Comparison of ENCODE assay signal across 13 cellular contexts in genomic region chr17:2624292-2624731, GRCh38. TPM values are rescaled to one million over a fixed set of nuclear protein-coding genes. Genes with fewer than 3 reads are reported as not detected.
A peak's percentile ranks its signal among the peaks of the same experiment; 100 is the strongest.
DNase-seq lines count a peak whose midpoint lies in the region; ATAC-seq and TF ChIP-seq lines count a peak whose summit lies in the region.
"Had no signal": no experiment of that assay in that cellular context is flagged by ENCODE, and none has a peak within 500 bp of the region (broad histone marks: within the 10 kb centered on the region; RNA-seq: fewer than 3 reads in every experiment).

No MANE protein-coding gene starts in this region.

- H3K27ac ChIP-seq in thyroid gland: no peak overlapping the region
- H3K27ac ChIP-seq: brain microvascular endothelial cell had no signal

- H3K4me3 Mint-ChIP-seq in activated T-cell treated with anti-CD3 and anti-CD28 coated beads, Interleukin-2, amount 50 U/mL, for 24 hours: no peak overlapping the region
- H3K4me3 Mint-ChIP-seq in activated T-cell treated with anti-CD3 and anti-CD28 coated beads, Interleukin-2, amount 50 U/mL, for 72 hours: no peak overlapping the region
- peak overlapping the region; percentile 20 for H3K4me3 Mint-ChIP-seq in dendritic cell treated with granulocyte-macrophage colony-stimulating factor and Interleukin-4, amounts not matched to agents 40 ng/mL and 50 ng/mL, for 4 days
- H3K4me3 Mint-ChIP-seq in progenitor cell of endocrine pancreas (ENCODE audit: low read depth): no peak overlapping the region
- H3K4me3 Mint-ChIP-seq in osteocyte (ENCODE audit: unreplicated experiment): no peak overlapping the region

- 82 to 84% methylated on average over 10 of the region's 10 CpGs for WGBS in thyroid gland, 2 donors

- no peak for DNase-seq in activated T-cell treated with anti-CD3 and anti-CD28 coated beads, Interleukin-2, amount 50 U/mL, for 24 hours
- DNase-seq in activated T-cell treated with anti-CD3 and anti-CD28 coated beads, Interleukin-2, amount 50 U/mL, for 72 hours: no peak
- DNase-seq in NOMO-1 treated with DMSO at 0.1 percent for 48 hours (lab: John Stamatoyannopoulos, UW; ENCODE audit: unreplicated experiment): peak; percentile 90
- DNase-seq in progenitor cell of endocrine pancreas (ENCODE audit: low spot score, unreplicated experiment): no peak
- no peak for DNase-seq in thyroid gland
- no peak for DNase-seq in osteocyte (ENCODE audit: extremely low spot score, unreplicated experiment)
- DNase-seq in LoVo (ENCODE audit: low spot score): no peak
- DNase-seq: activated CD8-positive, alpha-beta memory T cell treated with anti-CD3 and anti-CD28 coated beads, Interleukin-2, amount 50 U/mL, for 48 hours; brain microvascular endothelial cell; NCI-H1417 treated with DMSO at 0.1 percent for 48 hours; NCI-H69 had no signal

- no peaks in the 10 kb centered on the region for H3K27me3 ChIP-seq in thyroid gland
- H3K27me3 ChIP-seq: brain microvascular endothelial cell had no signal

- H3K27me3 Mint-ChIP-seq in activated T-cell treated with anti-CD3 and anti-CD28 coated beads, Interleukin-2, amount 50 U/mL, for 24 hours: no peaks in the 10 kb centered on the region
- H3K27me3 Mint-ChIP-seq in activated T-cell treated with anti-CD3 and anti-CD28 coated beads, Interleukin-2, amount 50 U/mL, for 72 hours (ENCODE audit: low read depth): no peaks in the 10 kb centered on the region
- H3K27me3 Mint-ChIP-seq in dendritic cell treated with granulocyte-macrophage colony-stimulating factor and Interleukin-4, amounts not matched to agents 40 ng/mL and 50 ng/mL, for 4 days: no peaks in the 10 kb centered on the region
- no peaks in the 10 kb centered on the region for H3K27me3 Mint-ChIP-seq in progenitor cell of endocrine pancreas
- no peaks in the 10 kb centered on the region for H3K27me3 Mint-ChIP-seq in osteocyte (ENCODE audit: unreplicated experiment)

- intact Hi-C loops in dendritic cell treated with granulocyte-macrophage colony-stimulating factor and Interleukin-4, amounts not matched to agents 40 ng/mL and 50 ng/mL, for 4 days (cut with micrococcal nuclease): no loop called here
- intact Hi-C loops in thyroid gland (cut with DNase I): no loop called here

- H3K36me3 ChIP-seq in thyroid gland: no peaks in the 10 kb centered on the region

- H3K9me3 ChIP-seq in thyroid gland: no peaks in the 10 kb centered on the region

- H3K9me3 Mint-ChIP-seq in activated T-cell treated with anti-CD3 and anti-CD28 coated beads, Interleukin-2, amount 50 U/mL, for 24 hours: peaks cover 22% of the 10 kb centered on the region
- H3K9me3 Mint-ChIP-seq in activated T-cell treated with anti-CD3 and anti-CD28 coated beads, Interleukin-2, amount 50 U/mL, for 72 hours: peaks cover 6 to 11% of the 10 kb centered on the region in 2 donors
- peaks cover 18% of the 10 kb centered on the region for H3K9me3 Mint-ChIP-seq in dendritic cell treated with granulocyte-macrophage colony-stimulating factor and Interleukin-4, amounts not matched to agents 40 ng/mL and 50 ng/mL, for 4 days
- H3K9me3 Mint-ChIP-seq in progenitor cell of endocrine pancreas (ENCODE audit: low read depth): peaks cover 22% of the 10 kb centered on the region
- peaks cover 12% of the 10 kb centered on the region for H3K9me3 Mint-ChIP-seq in osteocyte (ENCODE audit: unreplicated experiment)

- peaks cover 8 to 20% of the 10 kb centered on the region in 2 donors for H3K4me1 ChIP-seq in thyroid gland

- peak overlapping the region; percentile 18 for H3K27ac Mint-ChIP-seq in activated T-cell treated with anti-CD3 and anti-CD28 coated beads, Interleukin-2, amount 50 U/mL, for 24 hours
- no peak overlapping the region for H3K27ac Mint-ChIP-seq in activated T-cell treated with anti-CD3 and anti-CD28 coated beads, Interleukin-2, amount 50 U/mL, for 72 hours
- H3K27ac Mint-ChIP-seq in dendritic cell treated with granulocyte-macrophage colony-stimulating factor and Interleukin-4, amounts not matched to agents 40 ng/mL and 50 ng/mL, for 4 days: peak overlapping the region; percentile 68
- H3K27ac Mint-ChIP-seq in progenitor cell of endocrine pancreas (peak overlapping the region; percentile 73), osteocyte (ENCODE audit: unreplicated experiment) (no peak overlapping the region)

- ATAC-seq in activated T-cell treated with anti-CD3 and anti-CD28 coated beads, Interleukin-2, amount 50 U/mL, for 72 hours (replicated peaks in 1 of 2): no peak

- peaks cover 66% of the 10 kb centered on the region for H3K36me3 Mint-ChIP-seq in activated T-cell treated with anti-CD3 and anti-CD28 coated beads, Interleukin-2, amount 50 U/mL, for 24 hours (ENCODE audit: low read depth)
- H3K36me3 Mint-ChIP-seq in activated T-cell treated with anti-CD3 and anti-CD28 coated beads, Interleukin-2, amount 50 U/mL, for 72 hours (ENCODE audit: insufficient read depth in 2 of 2): peaks cover 14 to 49% of the 10 kb centered on the region in 2 donors
- peaks cover 22% of the 10 kb centered on the region for H3K36me3 Mint-ChIP-seq in dendritic cell treated with granulocyte-macrophage colony-stimulating factor and Interleukin-4, amounts not matched to agents 40 ng/mL and 50 ng/mL, for 4 days (ENCODE audit: low read depth)
- H3K36me3 Mint-ChIP-seq in progenitor cell of endocrine pancreas (ENCODE audit: insufficient read depth) (peaks cover 38% of the 10 kb centered on the region), osteocyte (ENCODE audit: unreplicated experiment) (peaks cover 11% of the 10 kb centered on the region)

- TF ChIP-seq CTCF in progenitor cell of endocrine pancreas (IDR thresholded peaks at IDR 0.05; ENCODE audit: unreplicated experiment): no peak
- no peak for TF ChIP-seq CTCF in thyroid gland (IDR thresholded peaks at IDR 0.05)
- TF ChIP-seq CTCF in osteocyte (IDR thresholded peaks at IDR 0.05): no peak

- peaks cover 67% of the 10 kb centered on the region for H3K4me1 Mint-ChIP-seq in activated T-cell treated with anti-CD3 and anti-CD28 coated beads, Interleukin-2, amount 50 U/mL, for 24 hours (ENCODE audit: low read depth)
- H3K4me1 Mint-ChIP-seq in activated T-cell treated with anti-CD3 and anti-CD28 coated beads, Interleukin-2, amount 50 U/mL, for 72 hours (ENCODE audit: low read depth): peaks cover 66% of the 10 kb centered on the region
- peaks cover 65% of the 10 kb centered on the region for H3K4me1 Mint-ChIP-seq in dendritic cell treated with granulocyte-macrophage colony-stimulating factor and Interleukin-4, amounts not matched to agents 40 ng/mL and 50 ng/mL, for 4 days (ENCODE audit: low read depth)
- H3K4me1 Mint-ChIP-seq in progenitor cell of endocrine pancreas (ENCODE audit: low read depth) (peaks cover 11% of the 10 kb centered on the region), osteocyte (ENCODE audit: unreplicated experiment) (peaks cover 33% of the 10 kb centered on the region)

- H3K4me3 ChIP-seq in thyroid gland (replicated peaks in 1 of 3): no peak overlapping the region
- H3K4me3 ChIP-seq: smooth muscle cell had no signal

- no peak for TF ChIP-seq POLR2A in thyroid gland (IDR thresholded peaks at IDR 0.05)

RNA-seq across cellular contexts. Expression of gene PAFAH1B1, which starts 30.9 kb away (rescaled TPM):
- total RNA-seq in activated T-cell treated with anti-CD3 and anti-CD28 coated beads, Interleukin-2, amount 50 U/mL, for 72 hours: 100 to 1,000 TPM; 211 to 218 TPM
- total RNA-seq in progenitor cell of endocrine pancreas (138 and 140 TPM in 2 replicates), thyroid gland (100 to 1,000 TPM; 102 to 184 (median 109) TPM), osteocyte (136 and 138 TPM in 2 replicates)

Comparison
In these comparisons a context has a peak if more than half of its experiments do, and no peak if none do; other contexts are left out.
1. H3K27ac Mint-ChIP-seq: peak in activated T-cell treated with anti-CD3 and anti-CD28 coated beads, Interleukin-2, amount 50 U/mL, for 24 hours (single experiment), dendritic cell treated with granulocyte-macrophage colony-stimulating factor and Interleukin-4, amounts not matched to agents 40 ng/mL and 50 ng/mL, for 4 days (single experiment) and progenitor cell of endocrine pancreas (single experiment); none in activated T-cell treated with anti-CD3 and anti-CD28 coated beads, Interleukin-2, amount 50 U/mL, for 72 hours (single experiment) and osteocyte (single experiment).